Comparison of ENCODE assay signal across 14 cellular contexts in genomic region chr10:79182122-79182521, GRCh38.
DNase-seq lines count a peak whose midpoint lies in the region; ATAC-seq, FAIRE-seq and TF ChIP-seq lines count a peak whose summit lies in the region.
"Had no signal": no experiment of that assay in that cellular context is flagged by ENCODE, and none has a peak within 500 bp of the region (broad histone marks: within the 10 kb centered on the region; RNA-seq: fewer than 3 reads in every experiment).

No MANE protein-coding gene starts in this region.

- H3K9me3 ChIP-seq in HepG2 (ENCODE audit: low read length), result no peaks in the 10 kb centered on the region
- no peaks in the 10 kb centered on the region for H3K9me3 ChIP-seq in right lobe of liver
- H3K9me3 ChIP-seq in right atrium auricular region, result no peaks in the 10 kb centered on the region
- peaks cover 2% of the 10 kb centered on the region for H3K9me3 ChIP-seq in trophoblast cell (ENCODE audit: insufficient read depth, low read depth, low read length)

- no peak overlapping the region for H2BK120ac ChIP-seq in trophoblast cell (ENCODE audit: insufficient read depth, low read length, poor library complexity)

- no peak overlapping the region for H4K12ac ChIP-seq in trophoblast cell (ENCODE audit: low read depth, low read length)

- no peak overlapping the region for H2BK12ac ChIP-seq in trophoblast cell (ENCODE audit: low read length)

- no TSS peak for BruUV-seq in HepG2 (replicated peaks; lab: Mats Ljungman, UMichigan)

- TF ChIP-seq POLR2A in HepG2 (IDR thresholded peaks at IDR 0.05; ENCODE audit: insufficient read depth in 1 of 2, low read depth in 2 of 2, low read length in 2 of 2) (no peak), right lobe of liver (IDR thresholded peaks at IDR 0.05) (no peak)

- no peak overlapping the region for H3K4me3 ChIP-seq in HepG2 (replicated peaks in 1 of 3; ENCODE audit: insufficient read depth in 1 of 3, low read depth in 2 of 3, low read length in 3 of 3)
- H3K4me3 ChIP-seq in right lobe of liver, result no peak overlapping the region
- H3K4me3 ChIP-seq in right atrium auricular region, result no peak overlapping the region
- no peak overlapping the region for H3K4me3 ChIP-seq in trophoblast cell (ENCODE audit: low read depth, low read length)
- H3K4me3 ChIP-seq in coronary artery, result no peak overlapping the region

- DNase-seq in HepG2 (ENCODE audit: low spot score) (no peak), right lobe of liver (no peak), right atrium auricular region (ENCODE audit: low spot score) (no peak), trophoblast cell (no peak), coronary artery (ENCODE audit: low spot score) (no peak)
- DNase-seq in NK-92 treated with Interleukin-12 subunit alpha and Interleukin-12 subunit beta, amount 100 ng/mL, for 24 hours (lab: John Stamatoyannopoulos, UW), result no peak
- DNase-seq in stimulated activated CD4-positive, alpha-beta T cell treated with anti-CD3 and anti-CD28 coated beads, Interleukin-15, amount 100 ng/mL, for 24 hours, result no peak
- DNase-seq: activated CD4-positive, alpha-beta T cell treated with anti-CD3 and anti-CD28 coated beads for 48 hours; activated naive CD8-positive, alpha-beta T cell treated with anti-CD3 and anti-CD28 coated beads, Interleukin-2, amount 10 ng/mL, durations not matched to agents 7 days and 5 days; activated T-cell treated with anti-CD3 and anti-CD28 coated beads for 4 hours; NCI-H510A had no signal

- no peak for FAIRE-seq in HepG2 (lab: Jason Lieb, UNC)
- FAIRE-seq: endothelial cell of umbilical vein, islet of Langerhans had no signal

- TF ChIP-seq RAD21 in HepG2 (CRISPR knock-in tag; IDR thresholded peaks at IDR 0.05), result no peak

- H3K18ac ChIP-seq in trophoblast cell (ENCODE audit: low read length), result peak overlapping the region; percentile 46

- peaks cover 24% of the 10 kb centered on the region for H3K79me1 ChIP-seq in trophoblast cell (ENCODE audit: low read length)

- 97% methylated on average over 7 of the region's 7 CpGs for WGBS in HepG2 (ENCODE audit: low lambda C conversion rate)
- 76% methylated on average over 3 of the region's 7 CpGs for WGBS in right lobe of liver (ENCODE audit: insufficient coverage, low coverage, low lambda C conversion rate, missing lambda C conversion rate)
- WGBS in trophoblast cell (ENCODE audit: extremely low coverage, insufficient coverage, insufficient read length), result no CpG with 5 or more reads among the region's 7 CpGs

- TF ChIP-seq EP300 in HepG2 (IDR thresholded peaks at IDR 0.05; ENCODE audit: low read depth in 2 of 2, low read length in 2 of 2) (no peak), HepG2 (CRISPR knock-in tag; IDR thresholded peaks at IDR 0.05; ENCODE audit: borderline replicate concordance) (no peak)

- H2BK5ac ChIP-seq in trophoblast cell (ENCODE audit: low read depth, low read length, poor library complexity), result no peak overlapping the region

- ATAC-seq in HepG2, result no peak
- no peak for ATAC-seq in right lobe of liver
- ATAC-seq in HG02571 (IDR thresholded peaks at IDR 0.05; ENCODE audit: unreplicated experiment), result no peak

- POLR2A ChIA-PET in HepG2 (lab: Yijun Ruan, JAX), result interaction anchor here (1.7 kb wide), 1 partner anchor 123 kb away, joined by 5 read pairs; no protein-coding TSS in a partner anchor

- CTCF ChIA-PET in HepG2 (lab: Yijun Ruan, JAX; ENCODE audit: low intra/inter-chr PET ratio, low total read pairs), result no interaction called here

- intact Hi-C loops in HepG2 (cut with micrococcal nuclease; ENCODE audit: unreplicated experiment) (no loop called here), right lobe of liver (cut with DNase I) (no loop called here)

- H3K9ac ChIP-seq in HepG2 (ENCODE audit: insufficient read depth, low read depth, low read length) (no peak overlapping the region), trophoblast cell (ENCODE audit: low read length) (no peak overlapping the region)

- H3K4me2 ChIP-seq in HepG2 (ENCODE audit: low read depth, low read length), result no peak overlapping the region
- no peak overlapping the region for H3K4me2 ChIP-seq in trophoblast cell (ENCODE audit: low read length)

- no peak overlapping the region for H4K91ac ChIP-seq in trophoblast cell (ENCODE audit: low read depth, low read length)

- no peak overlapping the region for H3K4ac ChIP-seq in trophoblast cell (ENCODE audit: low read depth, low read length)

- no peaks in the 10 kb centered on the region for H4K20me1 ChIP-seq in HepG2 (ENCODE audit: insufficient read depth, low read length)

- no peak overlapping the region for H3K23ac ChIP-seq in trophoblast cell (ENCODE audit: low read length)

- TF ChIP-seq CTCF in HepG2 (CRISPR knock-in tag; IDR thresholded peaks at IDR 0.05) (no peak), right lobe of liver (IDR thresholded peaks at IDR 0.05) (no peak), right atrium auricular region (IDR thresholded peaks at IDR 0.05) (no peak), coronary artery (IDR thresholded peaks at IDR 0.05) (no peak)

- H3K27ac ChIP-seq in HepG2 (ENCODE audit: extremely low read length, insufficient read depth, low read length) (no peak overlapping the region), right lobe of liver (no peak overlapping the region), right atrium auricular region (peak overlapping the region; percentile 50 to 66), trophoblast cell (ENCODE audit: low read depth, low read length) (no peak overlapping the region), coronary artery (peak overlapping the region in 1 of 2 donors; percentile 15)

- H3K36me3 ChIP-seq in HepG2 (replicated peaks in 1 of 2; ENCODE audit: control insufficient read depth in 1 of 2, insufficient read depth in 2 of 2, low read length in 2 of 2) (peaks cover 11 to 50% of the 10 kb centered on the region in 2 experiments), right lobe of liver (no peaks in the 10 kb centered on the region), right atrium auricular region (peaks cover 5% of the 10 kb centered on the region), trophoblast cell (ENCODE audit: control insufficient read depth in 1 of 2, insufficient read depth in 2 of 2, low read length in 2 of 2) (peaks cover 41 to 44% of the 10 kb centered on the region in 2 experiments)

- H2AK5ac ChIP-seq in trophoblast cell (ENCODE audit: low read length), result no peak overlapping the region

- no peak overlapping the region for H4K8ac ChIP-seq in trophoblast cell (ENCODE audit: low read depth, low read length)

- peaks cover 100% of the 10 kb centered on the region for H3K4me1 ChIP-seq in HepG2 (ENCODE audit: insufficient read depth, low read length)
- H3K4me1 ChIP-seq in right lobe of liver, result peaks cover 0 to 42% (median 18%) of the 10 kb centered on the region in 4 donors
- peaks cover 0 to 100% of the 10 kb centered on the region in 2 donors for H3K4me1 ChIP-seq in right atrium auricular region
- peaks cover 50 to 75% of the 10 kb centered on the region in 2 experiments for H3K4me1 ChIP-seq in trophoblast cell (ENCODE audit: control insufficient read depth in 1 of 2, insufficient read depth in 2 of 2, low read length in 2 of 2)

- H3K79me2 ChIP-seq in HepG2 (ENCODE audit: insufficient read depth, low read length) (peaks cover 8% of the 10 kb centered on the region), trophoblast cell (ENCODE audit: control insufficient read depth, insufficient read depth, low read length, poor library complexity) (peaks cover 2% of the 10 kb centered on the region)

- H3K14ac ChIP-seq in trophoblast cell (ENCODE audit: low read length), result no peak overlapping the region

- H3K27me3 ChIP-seq in HepG2 (ENCODE audit: control insufficient read depth in 1 of 2, insufficient read depth in 2 of 2, low read length in 2 of 2) (no peaks in the 10 kb centered on the region), right lobe of liver (no peaks in the 10 kb centered on the region), right atrium auricular region (no peaks in the 10 kb centered on the region), trophoblast cell (ENCODE audit: insufficient read depth, low read length) (no peaks in the 10 kb centered on the region)

- no peak overlapping the region for H2AFZ ChIP-seq in HepG2 (ENCODE audit: low read length)
- no peak overlapping the region for H2AFZ ChIP-seq in trophoblast cell (ENCODE audit: insufficient read depth, low read length, poor library complexity)

- in situ Hi-C loops in HepG2 (cut with HindIII; ENCODE audit: extremely low pct_ligation_motif_present, low pct_unique_long_range_greater_than_20kb), result loop anchor here (25.0 kb wide), 1 partner anchor 95 kb away; no protein-coding TSS in a partner anchor

TF ChIP-seq in HepG2, 621 proteins besides CTCF, POLR2A, EP300 and RAD21:
- TF ChIP-seq KDM4B (CRISPR knock-in tag; IDR thresholded peaks at IDR 0.05), result no peak
- TF ChIP-seq ZNF768 (CRISPR knock-in tag; IDR thresholded peaks at IDR 0.05), result peak; percentile 95
- TF ChIP-seq GMEB2 (CRISPR knock-in tag; IDR thresholded peaks at IDR 0.05; ENCODE audit: low read depth), result no peak
- peak; percentile 22; the same call in 1 of the 2 replicates for TF ChIP-seq ZMYM3 (CRISPR knock-in tag; IDR thresholded peaks at IDR 0.05)

Comparison
In these comparisons a context has a peak if more than half of its experiments do, and no peak if none do; other contexts are left out.
1. H3K27ac ChIP-seq: peak in right atrium auricular region (2 of 2); none in HepG2 (single experiment), right lobe of liver (0 of 3) and trophoblast cell (single experiment).